Comparison of ENCODE assay signal across 1 cellular context in the genomic region with DNA sequence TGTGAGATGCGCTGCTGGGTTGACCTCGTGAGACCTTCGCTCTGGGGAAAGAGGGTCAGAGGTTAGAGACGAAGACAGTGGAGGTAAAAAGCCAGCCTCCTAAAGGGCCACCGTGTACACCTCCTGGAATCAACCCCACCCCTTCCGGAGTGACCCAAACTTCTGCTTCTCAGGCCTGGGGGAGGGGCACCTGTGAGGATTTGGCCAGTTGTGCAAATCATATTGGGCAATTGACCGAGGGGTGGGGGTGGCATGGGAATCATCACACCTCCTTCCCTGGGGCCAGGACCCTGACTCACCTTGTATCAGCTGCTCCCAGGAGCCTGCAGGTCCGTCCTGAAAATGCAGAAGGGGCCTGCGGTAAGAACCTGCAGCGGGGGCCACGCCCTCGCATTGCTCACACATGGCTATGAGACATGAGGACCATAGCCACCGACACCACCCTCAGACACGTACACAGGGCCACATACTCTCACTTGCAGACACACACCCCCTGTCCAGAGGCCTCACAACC.
TF ChIP-seq lines count a peak whose summit lies in the region.

No MANE protein-coding gene starts in this region.

TF ChIP-seq in K562, 482 proteins besides CTCF, POLR2A, EP300 and RAD21 (continued from another document and continues in another):
- TF ChIP-seq, protein P1, sequence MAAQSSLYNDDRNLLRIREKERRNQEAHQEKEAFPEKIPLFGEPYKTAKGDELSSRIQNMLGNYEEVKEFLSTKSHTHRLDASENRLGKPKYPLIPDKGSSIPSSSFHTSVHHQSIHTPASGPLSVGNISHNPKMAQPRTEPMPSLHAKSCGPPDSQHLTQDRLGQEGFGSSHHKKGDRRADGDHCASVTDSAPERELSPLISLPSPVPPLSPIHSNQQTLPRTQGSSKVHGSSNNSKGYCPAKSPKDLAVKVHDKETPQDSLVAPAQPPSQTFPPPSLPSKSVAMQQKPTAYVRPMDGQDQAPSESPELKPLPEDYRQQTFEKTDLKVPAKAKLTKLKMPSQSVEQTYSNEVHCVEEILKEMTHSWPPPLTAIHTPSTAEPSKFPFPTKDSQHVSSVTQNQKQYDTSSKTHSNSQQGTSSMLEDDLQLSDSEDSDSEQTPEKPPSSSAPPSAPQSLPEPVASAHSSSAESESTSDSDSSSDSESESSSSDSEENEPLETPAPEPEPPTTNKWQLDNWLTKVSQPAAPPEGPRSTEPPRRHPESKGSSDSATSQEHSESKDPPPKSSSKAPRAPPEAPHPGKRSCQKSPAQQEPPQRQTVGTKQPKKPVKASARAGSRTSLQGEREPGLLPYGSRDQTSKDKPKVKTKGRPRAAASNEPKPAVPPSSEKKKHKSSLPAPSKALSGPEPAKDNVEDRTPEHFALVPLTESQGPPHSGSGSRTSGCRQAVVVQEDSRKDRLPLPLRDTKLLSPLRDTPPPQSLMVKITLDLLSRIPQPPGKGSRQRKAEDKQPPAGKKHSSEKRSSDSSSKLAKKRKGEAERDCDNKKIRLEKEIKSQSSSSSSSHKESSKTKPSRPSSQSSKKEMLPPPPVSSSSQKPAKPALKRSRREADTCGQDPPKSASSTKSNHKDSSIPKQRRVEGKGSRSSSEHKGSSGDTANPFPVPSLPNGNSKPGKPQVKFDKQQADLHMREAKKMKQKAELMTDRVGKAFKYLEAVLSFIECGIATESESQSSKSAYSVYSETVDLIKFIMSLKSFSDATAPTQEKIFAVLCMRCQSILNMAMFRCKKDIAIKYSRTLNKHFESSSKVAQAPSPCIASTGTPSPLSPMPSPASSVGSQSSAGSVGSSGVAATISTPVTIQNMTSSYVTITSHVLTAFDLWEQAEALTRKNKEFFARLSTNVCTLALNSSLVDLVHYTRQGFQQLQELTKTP (IDR thresholded peaks at IDR 0.05; ENCODE audit: low read depth in 1 of 2, partially characterized antibody in 2 of 2), result no peak
- TF ChIP-seq FUS (optimal IDR thresholded peaks at IDR 0.05; ENCODE audit: low read depth, low read length), result no peak
- TF ChIP-seq CBFA2T2 (conservative IDR thresholded peaks at IDR 0.05), result no peak
- TF ChIP-seq CTBP1 (IDR thresholded peaks at IDR 0.05; ENCODE audit: borderline replicate concordance), result peak; percentile 77; the same call in 1 of the 2 replicates
- TF ChIP-seq CBX2 (IDR thresholded peaks at IDR 0.05; ENCODE audit: insufficient read depth, low read length, poor library complexity, severe bottlenecking), result no peak
- TF ChIP-seq POLR3A (IDR thresholded peaks at IDR 0.05; ENCODE audit: borderline replicate concordance, extremely low read depth, insufficient read depth, insufficient read length), result no peak
- TF ChIP-seq YBX1 (IDR thresholded peaks at IDR 0.05), result no peak
- no peak for TF ChIP-seq ZNF436 (CRISPR knock-in tag; IDR thresholded peaks at IDR 0.05)
- no peak for TF ChIP-seq CBX1 (IDR thresholded peaks at IDR 0.05; ENCODE audit: low read depth)
- no peak for TF ChIP-seq NFE2L1 (tag; IDR thresholded peaks at IDR 0.05; ENCODE audit: borderline replicate concordance, low read depth)
- TF ChIP-seq POLR2AphosphoS5 (IDR thresholded peaks at IDR 0.05; ENCODE audit: control insufficient read depth, insufficient read depth, low read depth, low read length), result no peak
- TF ChIP-seq, protein P2, sequence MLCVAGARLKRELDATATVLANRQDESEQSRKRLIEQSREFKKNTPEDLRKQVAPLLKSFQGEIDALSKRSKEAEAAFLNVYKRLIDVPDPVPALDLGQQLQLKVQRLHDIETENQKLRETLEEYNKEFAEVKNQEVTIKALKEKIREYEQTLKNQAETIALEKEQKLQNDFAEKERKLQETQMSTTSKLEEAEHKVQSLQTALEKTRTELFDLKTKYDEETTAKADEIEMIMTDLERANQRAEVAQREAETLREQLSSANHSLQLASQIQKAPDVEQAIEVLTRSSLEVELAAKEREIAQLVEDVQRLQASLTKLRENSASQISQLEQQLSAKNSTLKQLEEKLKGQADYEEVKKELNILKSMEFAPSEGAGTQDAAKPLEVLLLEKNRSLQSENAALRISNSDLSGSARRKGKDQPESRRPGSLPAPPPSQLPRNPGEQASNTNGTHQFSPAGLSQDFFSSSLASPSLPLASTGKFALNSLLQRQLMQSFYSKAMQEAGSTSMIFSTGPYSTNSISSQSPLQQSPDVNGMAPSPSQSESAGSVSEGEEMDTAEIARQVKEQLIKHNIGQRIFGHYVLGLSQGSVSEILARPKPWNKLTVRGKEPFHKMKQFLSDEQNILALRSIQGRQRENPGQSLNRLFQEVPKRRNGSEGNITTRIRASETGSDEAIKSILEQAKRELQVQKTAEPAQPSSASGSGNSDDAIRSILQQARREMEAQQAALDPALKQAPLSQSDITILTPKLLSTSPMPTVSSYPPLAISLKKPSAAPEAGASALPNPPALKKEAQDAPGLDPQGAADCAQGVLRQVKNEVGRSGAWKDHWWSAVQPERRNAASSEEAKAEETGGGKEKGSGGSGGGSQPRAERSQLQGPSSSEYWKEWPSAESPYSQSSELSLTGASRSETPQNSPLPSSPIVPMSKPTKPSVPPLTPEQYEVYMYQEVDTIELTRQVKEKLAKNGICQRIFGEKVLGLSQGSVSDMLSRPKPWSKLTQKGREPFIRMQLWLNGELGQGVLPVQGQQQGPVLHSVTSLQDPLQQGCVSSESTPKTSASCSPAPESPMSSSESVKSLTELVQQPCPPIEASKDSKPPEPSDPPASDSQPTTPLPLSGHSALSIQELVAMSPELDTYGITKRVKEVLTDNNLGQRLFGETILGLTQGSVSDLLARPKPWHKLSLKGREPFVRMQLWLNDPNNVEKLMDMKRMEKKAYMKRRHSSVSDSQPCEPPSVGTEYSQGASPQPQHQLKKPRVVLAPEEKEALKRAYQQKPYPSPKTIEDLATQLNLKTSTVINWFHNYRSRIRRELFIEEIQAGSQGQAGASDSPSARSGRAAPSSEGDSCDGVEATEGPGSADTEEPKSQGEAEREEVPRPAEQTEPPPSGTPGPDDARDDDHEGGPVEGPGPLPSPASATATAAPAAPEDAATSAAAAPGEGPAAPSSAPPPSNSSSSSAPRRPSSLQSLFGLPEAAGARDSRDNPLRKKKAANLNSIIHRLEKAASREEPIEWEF (CRISPR knock-in tag; IDR thresholded peaks at IDR 0.05), result no peak
- TF ChIP-seq NFRKB (IDR thresholded peaks at IDR 0.05; ENCODE audit: low read depth), result no peak
- no peak for TF ChIP-seq TCF7 (IDR thresholded peaks at IDR 0.05; ENCODE audit: borderline replicate concordance)
- no peak for TF ChIP-seq ADNP (tag; IDR thresholded peaks at IDR 0.05)
- 0 out of 4 replicates have a peak, but pooled peaks of 1 of the 2 experiments have one; percentile 24 for TF ChIP-seq TRIM24 (IDR thresholded peaks at IDR 0.05)
- no peak for TF ChIP-seq NONO (IDR thresholded peaks at IDR 0.05; ENCODE audit: low read depth in 2 of 2, low read length in 1 of 2)
- TF ChIP-seq, protein P3, sequence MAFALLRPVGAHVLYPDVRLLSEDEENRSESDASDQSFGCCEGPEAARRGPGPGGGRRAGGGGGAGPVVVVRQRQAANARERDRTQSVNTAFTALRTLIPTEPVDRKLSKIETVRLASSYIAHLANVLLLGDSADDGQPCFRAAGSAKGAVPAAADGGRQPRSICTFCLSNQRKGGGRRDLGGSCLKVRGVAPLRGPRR (CRISPR knock-in tag; IDR thresholded peaks at IDR 0.05), result no peak
- no peak for TF ChIP-seq TEAD2 (tag; IDR thresholded peaks at IDR 0.05)
- 0 out of 2 replicates have a peak, but pooled peaks have one; percentile 4 for TF ChIP-seq SPI1 (IDR thresholded peaks at IDR 0.05; ENCODE audit: borderline replicate concordance, low read depth, low read length)
- no peak for TF ChIP-seq YY1 (IDR thresholded peaks at IDR 0.05; ENCODE audit: borderline replicate concordance in 1 of 3, control insufficient read depth in 1 of 3, extremely low read depth in 1 of 3, insufficient read depth in 3 of 3, insufficient read length in 1 of 3, insufficient replicate concordance in 2 of 3, low read depth in 1 of 3, low read length in 2 of 3)
- no peak for TF ChIP-seq GABPA (tag; conservative IDR thresholded peaks at IDR 0.05; ENCODE audit: low read depth)
- TF ChIP-seq, protein P4, sequence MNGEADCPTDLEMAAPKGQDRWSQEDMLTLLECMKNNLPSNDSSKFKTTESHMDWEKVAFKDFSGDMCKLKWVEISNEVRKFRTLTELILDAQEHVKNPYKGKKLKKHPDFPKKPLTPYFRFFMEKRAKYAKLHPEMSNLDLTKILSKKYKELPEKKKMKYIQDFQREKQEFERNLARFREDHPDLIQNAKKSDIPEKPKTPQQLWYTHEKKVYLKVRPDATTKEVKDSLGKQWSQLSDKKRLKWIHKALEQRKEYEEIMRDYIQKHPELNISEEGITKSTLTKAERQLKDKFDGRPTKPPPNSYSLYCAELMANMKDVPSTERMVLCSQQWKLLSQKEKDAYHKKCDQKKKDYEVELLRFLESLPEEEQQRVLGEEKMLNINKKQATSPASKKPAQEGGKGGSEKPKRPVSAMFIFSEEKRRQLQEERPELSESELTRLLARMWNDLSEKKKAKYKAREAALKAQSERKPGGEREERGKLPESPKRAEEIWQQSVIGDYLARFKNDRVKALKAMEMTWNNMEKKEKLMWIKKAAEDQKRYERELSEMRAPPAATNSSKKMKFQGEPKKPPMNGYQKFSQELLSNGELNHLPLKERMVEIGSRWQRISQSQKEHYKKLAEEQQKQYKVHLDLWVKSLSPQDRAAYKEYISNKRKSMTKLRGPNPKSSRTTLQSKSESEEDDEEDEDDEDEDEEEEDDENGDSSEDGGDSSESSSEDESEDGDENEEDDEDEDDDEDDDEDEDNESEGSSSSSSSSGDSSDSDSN (IDR thresholded peaks at IDR 0.05; ENCODE audit: borderline replicate concordance in 1 of 2, low read depth in 2 of 2, low read length in 2 of 2), result no peak
- no peak for TF ChIP-seq SRSF1 (IDR thresholded peaks at IDR 0.05; ENCODE audit: low read depth, low read length)
- no peak for TF ChIP-seq HNRNPL (IDR thresholded peaks at IDR 0.05; ENCODE audit: low read depth, low read length)
- TF ChIP-seq L3MBTL2 (IDR thresholded peaks at IDR 0.05), result peak; percentile 82
- TF ChIP-seq, protein P5, sequence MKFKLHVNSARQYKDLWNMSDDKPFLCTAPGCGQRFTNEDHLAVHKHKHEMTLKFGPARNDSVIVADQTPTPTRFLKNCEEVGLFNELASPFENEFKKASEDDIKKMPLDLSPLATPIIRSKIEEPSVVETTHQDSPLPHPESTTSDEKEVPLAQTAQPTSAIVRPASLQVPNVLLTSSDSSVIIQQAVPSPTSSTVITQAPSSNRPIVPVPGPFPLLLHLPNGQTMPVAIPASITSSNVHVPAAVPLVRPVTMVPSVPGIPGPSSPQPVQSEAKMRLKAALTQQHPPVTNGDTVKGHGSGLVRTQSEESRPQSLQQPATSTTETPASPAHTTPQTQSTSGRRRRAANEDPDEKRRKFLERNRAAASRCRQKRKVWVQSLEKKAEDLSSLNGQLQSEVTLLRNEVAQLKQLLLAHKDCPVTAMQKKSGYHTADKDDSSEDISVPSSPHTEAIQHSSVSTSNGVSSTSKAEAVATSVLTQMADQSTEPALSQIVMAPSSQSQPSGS (CRISPR knock-in tag; IDR thresholded peaks at IDR 0.05), result no peak
- TF ChIP-seq ZFX (CRISPR knock-in tag; IDR thresholded peaks at IDR 0.05), result peak; percentile 49; the same call in 1 of the 2 replicates
- TF ChIP-seq TGIF2 (CRISPR knock-in tag; IDR thresholded peaks at IDR 0.05), result no peak
- no peak for TF ChIP-seq SAFB (IDR thresholded peaks at IDR 0.05; ENCODE audit: borderline replicate concordance, low read depth, low read length)
- TF ChIP-seq SLC30A9 (CRISPR knock-in tag; IDR thresholded peaks at IDR 0.05), result no peak
- no peak for TF ChIP-seq XRCC4 (IDR thresholded peaks at IDR 0.05; ENCODE audit: extremely low read depth, insufficient read depth, insufficient read length)
- no peak for TF ChIP-seq RCOR1 (IDR thresholded peaks at IDR 0.05; ENCODE audit: borderline replicate concordance in 1 of 2, low read depth in 2 of 2, low read length in 2 of 2)
- TF ChIP-seq TSC22D4 (tag; IDR thresholded peaks at IDR 0.05), result no peak
- TF ChIP-seq PYGO2 (tag; IDR thresholded peaks at IDR 0.05), result no peak
- TF ChIP-seq, protein P6, sequence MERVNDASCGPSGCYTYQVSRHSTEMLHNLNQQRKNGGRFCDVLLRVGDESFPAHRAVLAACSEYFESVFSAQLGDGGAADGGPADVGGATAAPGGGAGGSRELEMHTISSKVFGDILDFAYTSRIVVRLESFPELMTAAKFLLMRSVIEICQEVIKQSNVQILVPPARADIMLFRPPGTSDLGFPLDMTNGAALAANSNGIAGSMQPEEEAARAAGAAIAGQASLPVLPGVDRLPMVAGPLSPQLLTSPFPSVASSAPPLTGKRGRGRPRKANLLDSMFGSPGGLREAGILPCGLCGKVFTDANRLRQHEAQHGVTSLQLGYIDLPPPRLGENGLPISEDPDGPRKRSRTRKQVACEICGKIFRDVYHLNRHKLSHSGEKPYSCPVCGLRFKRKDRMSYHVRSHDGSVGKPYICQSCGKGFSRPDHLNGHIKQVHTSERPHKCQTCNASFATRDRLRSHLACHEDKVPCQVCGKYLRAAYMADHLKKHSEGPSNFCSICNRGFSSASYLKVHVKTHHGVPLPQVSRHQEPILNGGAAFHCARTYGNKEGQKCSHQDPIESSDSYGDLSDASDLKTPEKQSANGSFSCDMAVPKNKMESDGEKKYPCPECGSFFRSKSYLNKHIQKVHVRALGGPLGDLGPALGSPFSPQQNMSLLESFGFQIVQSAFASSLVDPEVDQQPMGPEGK (CRISPR knock-in tag; IDR thresholded peaks at IDR 0.05; ENCODE audit: borderline replicate concordance), result no peak
- no peak for TF ChIP-seq MCM2 (IDR thresholded peaks at IDR 0.05; ENCODE audit: low read depth)
- no peak for TF ChIP-seq ZNF830 (CRISPR knock-in tag; IDR thresholded peaks at IDR 0.05)
- TF ChIP-seq KLF10 (CRISPR knock-in tag; IDR thresholded peaks at IDR 0.05), result no peak
- no peak for TF ChIP-seq ZNF561 (CRISPR knock-in tag; conservative IDR thresholded peaks at IDR 0.05)
- TF ChIP-seq C11orf30 (IDR thresholded peaks at IDR 0.05; ENCODE audit: low read depth), result no peak
- TF ChIP-seq, protein P7, sequence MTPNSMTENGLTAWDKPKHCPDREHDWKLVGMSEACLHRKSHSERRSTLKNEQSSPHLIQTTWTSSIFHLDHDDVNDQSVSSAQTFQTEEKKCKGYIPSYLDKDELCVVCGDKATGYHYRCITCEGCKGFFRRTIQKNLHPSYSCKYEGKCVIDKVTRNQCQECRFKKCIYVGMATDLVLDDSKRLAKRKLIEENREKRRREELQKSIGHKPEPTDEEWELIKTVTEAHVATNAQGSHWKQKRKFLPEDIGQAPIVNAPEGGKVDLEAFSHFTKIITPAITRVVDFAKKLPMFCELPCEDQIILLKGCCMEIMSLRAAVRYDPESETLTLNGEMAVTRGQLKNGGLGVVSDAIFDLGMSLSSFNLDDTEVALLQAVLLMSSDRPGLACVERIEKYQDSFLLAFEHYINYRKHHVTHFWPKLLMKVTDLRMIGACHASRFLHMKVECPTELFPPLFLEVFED (CRISPR knock-in tag; conservative IDR thresholded peaks at IDR 0.05), result no peak
- no peak for TF ChIP-seq MED1 (CRISPR knock-in tag; IDR thresholded peaks at IDR 0.05; ENCODE audit: borderline replicate concordance)
- no peak for TF ChIP-seq ASH1L (IDR thresholded peaks at IDR 0.05; ENCODE audit: borderline replicate concordance, low read depth, partially characterized antibody)
